29 cellular contexts compared by ENCODE assay signal in genomic region chr2:139550873-139551272, GRCh38.
"Had no signal": no experiment of that assay in that cellular context is flagged by ENCODE, and none has a peak within 500 bp of the region (broad histone marks: within the 10 kb centered on the region; RNA-seq: fewer than 3 reads in every experiment).

No MANE protein-coding gene starts in this region.

- H3K27ac ChIP-seq: neutrophil, ovary, parathyroid adenoma, psoas muscle, skin epidermis, spleen, suprapubic skin, testis, tibial artery, transverse colon, vagina had no signal

- H3K79me2 ChIP-seq: parathyroid adenoma had no signal

- ATAC-seq: naive thymus-derived CD8-positive, alpha-beta T cell; natural killer cell treated with Interleukin-12 subunit alpha and Interleukin-12 subunit beta and Interleukin-15 and Interleukin-18, amount 100 ng/mL, for 72 hours; psoas muscle; right cardiac atrium; sciatic nerve; stimulated activated memory B cell treated with anti-CD40 and anti-IgM and Interleukin-4, amounts not matched to agents 10 μg/mL and 1 μg/mL and 100 μg/mL, for 72 hours; stimulated activated naive CD8-positive, alpha-beta T cell treated with anti-CD3 and anti-CD28 coated beads, Interleukin-15, amount 100 ng/mL, for 72 hours; stimulated activated naive CD8-positive, alpha-beta T cell treated with anti-CD3 and anti-CD28 coated beads, Interleukin-15, Interleukin-2, amounts not matched to agents 100 U/mL and 50 U/mL, for 24 hours had no signal

- H3K4me2 ChIP-seq: smooth muscle cell had no signal

- H3K4me1 ChIP-seq: parathyroid adenoma, psoas muscle, spleen, suprapubic skin, testis, tibial artery, transverse colon, vagina had no signal

- H3K9me3 ChIP-seq: neutrophil, ovary, psoas muscle, suprapubic skin, testis, tibial artery, transverse colon, vagina had no signal

- H3K9ac ChIP-seq: parathyroid adenoma had no signal

- H3K27me3 ChIP-seq: neutrophil, ovary, spleen, suprapubic skin, testis, tibial artery, transverse colon, vagina had no signal

- H2AFZ ChIP-seq: parathyroid adenoma had no signal

- H3K4me3 ChIP-seq: ovary, psoas muscle, skin epidermis, smooth muscle cell, spleen, suprapubic skin, testis, tibial artery, transverse colon, vagina had no signal

- DNase-seq: naive thymus-derived CD8-positive, alpha-beta T cell; nephron progenitor cell; nucleus accumbens; ovary; posterior cingulate gyrus; psoas muscle; right cardiac atrium; spleen; stimulated activated CD4-positive, alpha-beta T cell treated with anti-CD3 and anti-CD28 coated beads, Interleukin-12 subunit alpha, Interleukin-12 subunit beta, amount 100 ng/mL, for 4 hours; stimulated activated CD4-positive, alpha-beta T cell treated with anti-CD3 and anti-CD28 coated beads, Interleukin-1b, Interleukin-23, amount 100 ng/mL, for 48 hours; stimulated activated CD4-positive, alpha-beta T cell treated with anti-CD3 and anti-CD28 coated beads, Interleukin-4, amount 100 ng/mL, for 1 hour; stimulated activated CD4-positive, alpha-beta T cell treated with anti-CD3 and anti-CD28 coated beads, Interleukin-4, amount 100 ng/mL, for 4 hours; stimulated activated CD8-positive, alpha-beta memory T cell treated with anti-CD3 and anti-CD28 coated beads, Interleukin-4, amount 100 ng/mL, for 48 hours; stimulated activated naive CD4-positive, alpha-beta T cell; stimulated activated naive CD8-positive, alpha-beta T cell treated with anti-CD3 and anti-CD28 coated beads, Interleukin-15, amount 100 ng/mL, for 72 hours; stimulated activated naive CD8-positive, alpha-beta T cell treated with anti-CD3 and anti-CD28 coated beads, Interleukin-15, Interleukin-2, amounts not matched to agents 100 U/mL and 50 U/mL, for 24 hours; substantia nigra; testis; tibial artery; transverse colon had no signal

- H3K36me3 ChIP-seq: neutrophil, ovary, spleen, suprapubic skin, tibial artery, transverse colon, vagina had no signal
